In the genomic region with DNA sequence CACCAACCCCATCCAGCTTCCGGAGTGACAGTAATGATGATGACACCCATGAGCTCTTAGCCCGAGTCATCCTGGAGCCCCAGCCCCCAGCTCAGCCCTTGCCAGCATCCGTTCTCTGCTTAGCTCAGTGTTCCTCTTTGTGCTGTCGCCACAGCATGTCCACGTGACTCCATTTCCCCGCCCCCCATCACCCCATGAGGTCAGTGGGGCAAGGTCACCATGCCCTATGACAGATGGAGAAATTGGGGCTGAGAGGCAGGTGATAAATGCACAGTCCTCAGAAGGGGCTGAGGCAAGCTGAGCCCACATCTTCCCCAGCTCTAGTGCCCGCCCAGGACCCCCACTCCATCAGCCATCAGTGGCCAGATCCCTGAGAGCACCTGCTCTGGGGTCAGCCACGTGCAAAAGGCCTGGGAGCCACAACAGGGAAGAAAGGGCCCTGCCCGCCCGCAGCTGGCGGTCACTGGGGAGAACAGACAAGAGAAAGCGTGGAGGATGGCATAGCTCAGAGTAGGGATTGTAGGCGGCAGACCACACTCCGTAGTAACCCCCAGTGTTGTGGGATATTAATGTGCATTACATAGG, we compare ENCODE assay signal across 1 cellular context.
TF ChIP-seq lines count a peak whose summit lies in the region.

No MANE protein-coding gene starts in this region.

TF ChIP-seq in HepG2, 621 proteins besides CTCF, POLR2A, EP300 and RAD21 (continued from another document and continues in another):
- TF ChIP-seq, protein P1, sequence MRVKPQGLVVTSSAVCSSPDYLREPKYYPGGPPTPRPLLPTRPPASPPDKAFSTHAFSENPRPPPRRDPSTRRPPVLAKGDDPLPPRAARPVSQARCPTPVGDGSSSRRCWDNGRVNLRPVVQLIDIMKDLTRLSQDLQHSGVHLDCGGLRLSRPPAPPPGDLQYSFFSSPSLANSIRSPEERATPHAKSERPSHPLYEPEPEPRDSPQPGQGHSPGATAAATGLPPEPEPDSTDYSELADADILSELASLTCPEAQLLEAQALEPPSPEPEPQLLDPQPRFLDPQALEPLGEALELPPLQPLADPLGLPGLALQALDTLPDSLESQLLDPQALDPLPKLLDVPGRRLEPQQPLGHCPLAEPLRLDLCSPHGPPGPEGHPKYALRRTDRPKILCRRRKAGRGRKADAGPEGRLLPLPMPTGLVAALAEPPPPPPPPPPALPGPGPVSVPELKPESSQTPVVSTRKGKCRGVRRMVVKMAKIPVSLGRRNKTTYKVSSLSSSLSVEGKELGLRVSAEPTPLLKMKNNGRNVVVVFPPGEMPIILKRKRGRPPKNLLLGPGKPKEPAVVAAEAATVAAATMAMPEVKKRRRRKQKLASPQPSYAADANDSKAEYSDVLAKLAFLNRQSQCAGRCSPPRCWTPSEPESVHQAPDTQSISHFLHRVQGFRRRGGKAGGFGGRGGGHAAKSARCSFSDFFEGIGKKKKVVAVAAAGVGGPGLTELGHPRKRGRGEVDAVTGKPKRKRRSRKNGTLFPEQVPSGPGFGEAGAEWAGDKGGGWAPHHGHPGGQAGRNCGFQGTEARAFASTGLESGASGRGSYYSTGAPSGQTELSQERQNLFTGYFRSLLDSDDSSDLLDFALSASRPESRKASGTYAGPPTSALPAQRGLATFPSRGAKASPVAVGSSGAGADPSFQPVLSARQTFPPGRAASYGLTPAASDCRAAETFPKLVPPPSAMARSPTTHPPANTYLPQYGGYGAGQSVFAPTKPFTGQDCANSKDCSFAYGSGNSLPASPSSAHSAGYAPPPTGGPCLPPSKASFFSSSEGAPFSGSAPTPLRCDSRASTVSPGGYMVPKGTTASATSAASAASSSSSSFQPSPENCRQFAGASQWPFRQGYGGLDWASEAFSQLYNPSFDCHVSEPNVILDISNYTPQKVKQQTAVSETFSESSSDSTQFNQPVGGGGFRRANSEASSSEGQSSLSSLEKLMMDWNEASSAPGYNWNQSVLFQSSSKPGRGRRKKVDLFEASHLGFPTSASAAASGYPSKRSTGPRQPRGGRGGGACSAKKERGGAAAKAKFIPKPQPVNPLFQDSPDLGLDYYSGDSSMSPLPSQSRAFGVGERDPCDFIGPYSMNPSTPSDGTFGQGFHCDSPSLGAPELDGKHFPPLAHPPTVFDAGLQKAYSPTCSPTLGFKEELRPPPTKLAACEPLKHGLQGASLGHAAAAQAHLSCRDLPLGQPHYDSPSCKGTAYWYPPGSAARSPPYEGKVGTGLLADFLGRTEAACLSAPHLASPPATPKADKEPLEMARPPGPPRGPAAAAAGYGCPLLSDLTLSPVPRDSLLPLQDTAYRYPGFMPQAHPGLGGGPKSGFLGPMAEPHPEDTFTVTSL (CRISPR knock-in tag; IDR thresholded peaks at IDR 0.05; ENCODE audit: borderline replicate concordance): no peak
- TF ChIP-seq SRSF4 (IDR thresholded peaks at IDR 0.05; ENCODE audit: low read depth, low read length, poor library complexity, severe bottlenecking) (no peak), NFRKB (IDR thresholded peaks at IDR 0.05) (no peak), ZNF441 (CRISPR knock-in tag; IDR thresholded peaks at IDR 0.05; ENCODE audit: borderline replicate concordance) (no peak; the same call in 1 of the 2 replicates), ZUFSP (CRISPR knock-in tag; IDR thresholded peaks at IDR 0.05; ENCODE audit: borderline replicate concordance) (no peak), GATAD2A (CRISPR knock-in tag; IDR thresholded peaks at IDR 0.05) (peak; percentile 66), FOSL1 (CRISPR knock-in tag; IDR thresholded peaks at IDR 0.05; ENCODE audit: borderline replicate concordance) (no peak), ZNF552 (CRISPR knock-in tag; IDR thresholded peaks at IDR 0.05; ENCODE audit: borderline replicate concordance) (peak; percentile 43; the same call in 1 of the 2 replicates), SP5 (CRISPR knock-in tag; IDR thresholded peaks at IDR 0.05; ENCODE audit: borderline replicate concordance, low read depth) (peak; percentile 91), CC2D1A (CRISPR knock-in tag; IDR thresholded peaks at IDR 0.05) (no peak), ZNF629 (CRISPR knock-in tag; conservative IDR thresholded peaks at IDR 0.05) (no peak), HNRNPH1 (optimal IDR thresholded peaks at IDR 0.05; ENCODE audit: low read depth, low read length) (no peak), ZNF205 (CRISPR knock-in tag; IDR thresholded peaks at IDR 0.05) (no peak), ZNF652 (CRISPR knock-in tag; IDR thresholded peaks at IDR 0.05; ENCODE audit: borderline replicate concordance, low read depth) (no peak), RFX5 (IDR thresholded peaks at IDR 0.05; ENCODE audit: low read depth, low read length) (no peak), ZNF225 (CRISPR knock-in tag; IDR thresholded peaks at IDR 0.05) (0 out of 2 replicates have a peak, but pooled peaks have one; percentile 71), MXD4 (CRISPR knock-in tag; IDR thresholded peaks at IDR 0.05) (0 out of 2 replicates have a peak, but pooled peaks have one; percentile 29), SRSF9 (IDR thresholded peaks at IDR 0.05; ENCODE audit: borderline replicate concordance, insufficient read depth, low read depth, low read length, poor library complexity, severe bottlenecking) (no peak), JUND (CRISPR knock-in tag; IDR thresholded peaks at IDR 0.05) (peak; percentile 49; the same call in 1 of the 2 replicates), NR2F6 (IDR thresholded peaks at IDR 0.05) (peak; percentile 91), NR2F6 (CRISPR knock-in tag; IDR thresholded peaks at IDR 0.05) (peak; percentile 94), ZMYM3 (CRISPR knock-in tag; IDR thresholded peaks at IDR 0.05) (peak; percentile 51; the same call in 1 of the 2 replicates), MAFF (IDR thresholded peaks at IDR 0.05; ENCODE audit: low read depth, low read length) (no peak), TFAP4 (IDR thresholded peaks at IDR 0.05; ENCODE audit: borderline replicate concordance, low read depth) (no peak; the same call in 1 of the 2 replicates), ZNF350 (CRISPR knock-in tag; IDR thresholded peaks at IDR 0.05; ENCODE audit: borderline replicate concordance, low read depth) (peak; percentile 74; the same call in 1 of the 2 replicates), NR2F1 (CRISPR knock-in tag; IDR thresholded peaks at IDR 0.05) (peak; percentile 95 to 96), PRDM10 (CRISPR knock-in tag; IDR thresholded peaks at IDR 0.05; ENCODE audit: low read depth) (no peak)
- TF ChIP-seq, protein P2, sequence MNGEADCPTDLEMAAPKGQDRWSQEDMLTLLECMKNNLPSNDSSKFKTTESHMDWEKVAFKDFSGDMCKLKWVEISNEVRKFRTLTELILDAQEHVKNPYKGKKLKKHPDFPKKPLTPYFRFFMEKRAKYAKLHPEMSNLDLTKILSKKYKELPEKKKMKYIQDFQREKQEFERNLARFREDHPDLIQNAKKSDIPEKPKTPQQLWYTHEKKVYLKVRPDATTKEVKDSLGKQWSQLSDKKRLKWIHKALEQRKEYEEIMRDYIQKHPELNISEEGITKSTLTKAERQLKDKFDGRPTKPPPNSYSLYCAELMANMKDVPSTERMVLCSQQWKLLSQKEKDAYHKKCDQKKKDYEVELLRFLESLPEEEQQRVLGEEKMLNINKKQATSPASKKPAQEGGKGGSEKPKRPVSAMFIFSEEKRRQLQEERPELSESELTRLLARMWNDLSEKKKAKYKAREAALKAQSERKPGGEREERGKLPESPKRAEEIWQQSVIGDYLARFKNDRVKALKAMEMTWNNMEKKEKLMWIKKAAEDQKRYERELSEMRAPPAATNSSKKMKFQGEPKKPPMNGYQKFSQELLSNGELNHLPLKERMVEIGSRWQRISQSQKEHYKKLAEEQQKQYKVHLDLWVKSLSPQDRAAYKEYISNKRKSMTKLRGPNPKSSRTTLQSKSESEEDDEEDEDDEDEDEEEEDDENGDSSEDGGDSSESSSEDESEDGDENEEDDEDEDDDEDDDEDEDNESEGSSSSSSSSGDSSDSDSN (CRISPR knock-in tag; IDR thresholded peaks at IDR 0.05): peak; percentile 47; the same call in 1 of the 2 replicates
- TF ChIP-seq, protein P3, sequence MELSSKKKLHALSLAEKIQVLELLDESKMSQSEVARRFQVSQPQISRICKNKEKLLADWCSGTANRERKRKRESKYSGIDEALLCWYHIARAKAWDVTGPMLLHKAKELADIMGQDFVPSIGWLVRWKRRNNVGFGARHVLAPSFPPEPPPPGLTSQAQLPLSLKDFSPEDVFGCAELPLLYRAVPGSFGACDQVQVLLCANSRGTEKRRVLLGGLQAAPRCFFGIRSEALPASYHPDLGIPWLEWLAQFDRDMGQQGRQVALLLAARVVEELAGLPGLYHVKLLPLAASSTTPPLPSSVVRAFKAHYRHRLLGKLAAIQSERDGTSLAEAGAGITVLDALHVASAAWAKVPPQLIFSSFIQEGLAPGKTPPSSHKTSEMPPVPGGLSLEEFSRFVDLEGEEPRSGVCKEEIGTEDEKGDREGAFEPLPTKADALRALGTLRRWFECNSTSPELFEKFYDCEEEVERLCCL (CRISPR knock-in tag; IDR thresholded peaks at IDR 0.05; ENCODE audit: borderline replicate concordance): no peak
- TF ChIP-seq, protein P4, sequence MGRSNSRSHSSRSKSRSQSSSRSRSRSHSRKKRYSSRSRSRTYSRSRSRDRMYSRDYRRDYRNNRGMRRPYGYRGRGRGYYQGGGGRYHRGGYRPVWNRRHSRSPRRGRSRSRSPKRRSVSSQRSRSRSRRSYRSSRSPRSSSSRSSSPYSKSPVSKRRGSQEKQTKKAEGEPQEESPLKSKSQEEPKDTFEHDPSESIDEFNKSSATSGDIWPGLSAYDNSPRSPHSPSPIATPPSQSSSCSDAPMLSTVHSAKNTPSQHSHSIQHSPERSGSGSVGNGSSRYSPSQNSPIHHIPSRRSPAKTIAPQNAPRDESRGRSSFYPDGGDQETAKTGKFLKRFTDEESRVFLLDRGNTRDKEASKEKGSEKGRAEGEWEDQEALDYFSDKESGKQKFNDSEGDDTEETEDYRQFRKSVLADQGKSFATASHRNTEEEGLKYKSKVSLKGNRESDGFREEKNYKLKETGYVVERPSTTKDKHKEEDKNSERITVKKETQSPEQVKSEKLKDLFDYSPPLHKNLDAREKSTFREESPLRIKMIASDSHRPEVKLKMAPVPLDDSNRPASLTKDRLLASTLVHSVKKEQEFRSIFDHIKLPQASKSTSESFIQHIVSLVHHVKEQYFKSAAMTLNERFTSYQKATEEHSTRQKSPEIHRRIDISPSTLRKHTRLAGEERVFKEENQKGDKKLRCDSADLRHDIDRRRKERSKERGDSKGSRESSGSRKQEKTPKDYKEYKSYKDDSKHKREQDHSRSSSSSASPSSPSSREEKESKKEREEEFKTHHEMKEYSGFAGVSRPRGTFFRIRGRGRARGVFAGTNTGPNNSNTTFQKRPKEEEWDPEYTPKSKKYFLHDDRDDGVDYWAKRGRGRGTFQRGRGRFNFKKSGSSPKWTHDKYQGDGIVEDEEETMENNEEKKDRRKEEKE (IDR thresholded peaks at IDR 0.05): no peak
- TF ChIP-seq, protein P5, sequence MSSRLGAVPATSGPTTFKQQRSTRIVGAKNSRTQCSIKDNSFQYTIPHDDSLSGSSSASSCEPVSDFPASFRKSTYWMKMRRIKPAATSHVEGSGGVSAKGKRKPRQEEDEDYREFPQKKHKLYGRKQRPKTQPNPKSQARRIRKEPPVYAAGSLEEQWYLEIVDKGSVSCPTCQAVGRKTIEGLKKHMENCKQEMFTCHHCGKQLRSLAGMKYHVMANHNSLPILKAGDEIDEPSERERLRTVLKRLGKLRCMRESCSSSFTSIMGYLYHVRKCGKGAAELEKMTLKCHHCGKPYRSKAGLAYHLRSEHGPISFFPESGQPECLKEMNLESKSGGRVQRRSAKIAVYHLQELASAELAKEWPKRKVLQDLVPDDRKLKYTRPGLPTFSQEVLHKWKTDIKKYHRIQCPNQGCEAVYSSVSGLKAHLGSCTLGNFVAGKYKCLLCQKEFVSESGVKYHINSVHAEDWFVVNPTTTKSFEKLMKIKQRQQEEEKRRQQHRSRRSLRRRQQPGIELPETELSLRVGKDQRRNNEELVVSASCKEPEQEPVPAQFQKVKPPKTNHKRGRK (CRISPR knock-in tag; IDR thresholded peaks at IDR 0.05): no peak
